ENCODE assay signal across 8 cellular contexts in genomic region chr1:8423702-8424538, GRCh38.
DNase-seq lines count a peak whose midpoint lies in the region; ATAC-seq and TF ChIP-seq lines count a peak whose summit lies in the region.

No MANE protein-coding gene starts in this region.

- CTCF ChIA-PET in CD4-positive, alpha-beta T cell (lab: Charles Lee): interaction anchor here (0.6 to 0.9 kb wide), 2 partner anchors 15 kb away, joined by 3 read pairs; no protein-coding TSS in a partner anchor
- CTCF ChIA-PET in HEK293T (lab: Yijun Ruan, JAX): interaction anchor here (1.6 to 2.7 kb wide), 2 partner anchors 15 kb away, joined by 6 to 8 read pairs; no protein-coding TSS in a partner anchor

- H3K4me3 ChIP-seq in fibroblast of lung (replicated peaks in 1 of 4; ENCODE audit: control extremely low read depth in 1 of 4, insufficient read depth in 1 of 4, low read depth in 3 of 4, low read length in 4 of 4) (peak overlapping the region; percentile 47 to 93 (median 70)), testis (peak overlapping the region; percentile 70 to 84)

- intact Hi-C loops in CD4-positive, alpha-beta T cell (cut with DNase I, micrococcal nuclease): loop anchor here (2.0 to 10.0 kb wide), 7 partner anchors 42 to 391 kb away; partner anchors contain the start of gene RERE (in 1 of the 2)
- intact Hi-C loops in testis (cut with DNase I; ENCODE audit: low total_unique reads): no loop called here

- peak; percentile 54 for ATAC-seq in CD4-positive, alpha-beta T cell (ENCODE audit: poor library complexity)
- ATAC-seq in activated T-cell treated with anti-CD3 and anti-CD28 coated beads, Interleukin-2, amount 50 U/mL, for 72 hours (replicated peaks in 1 of 2): peak; percentile 64 to 68

- H3K27me3 Mint-ChIP-seq in CD4-positive, alpha-beta T cell: no peaks in the 10 kb centered on the region
- no peaks in the 10 kb centered on the region for H3K27me3 Mint-ChIP-seq in activated T-cell treated with anti-CD3 and anti-CD28 coated beads, Interleukin-2, amount 50 U/mL, for 72 hours (ENCODE audit: low read depth)
- no peaks in the 10 kb centered on the region for H3K27me3 Mint-ChIP-seq in nephron (ENCODE audit: low read depth)

- peaks cover 44% of the 10 kb centered on the region for H3K79me2 ChIP-seq in fibroblast of lung (ENCODE audit: control insufficient read depth, insufficient read depth, low read length)

- POLR2A ChIA-PET in CD4-positive, alpha-beta T cell (lab: Charles Lee): interaction anchor here (0.6 to 3.2 kb wide), 15 partner anchors 9 to 455 kb away, joined by 3 to 39 read pairs (median 5); partner anchors contain the start of gene ENO1
- POLR2A ChIA-PET in HEK293T (lab: Yijun Ruan, JAX): interaction anchor here (1.5 kb wide), 1 partner anchor 16 kb away, joined by 5 read pairs; no protein-coding TSS in a partner anchor

- peak overlapping the region; percentile 92 for H3K9ac ChIP-seq in fibroblast of lung (ENCODE audit: insufficient read depth, low read length)

- H3K36me3 ChIP-seq in fibroblast of lung (ENCODE audit: control insufficient read depth, insufficient read depth, low read length): no peaks in the 10 kb centered on the region
- H3K36me3 ChIP-seq in testis (ENCODE audit: low read depth, missing control alignments): no peaks in the 10 kb centered on the region

- H3K27ac ChIP-seq in CD4-positive, alpha-beta T cell (ENCODE audit: low read depth, low read length): peak overlapping the region; percentile 87
- H3K27ac ChIP-seq in fibroblast of lung (ENCODE audit: insufficient read depth, low read length) (peak overlapping the region; percentile 88), testis (peak overlapping the region; percentile 99 to 100)

- peak overlapping the region; percentile 55 for H3K4me2 ChIP-seq in fibroblast of lung (ENCODE audit: extremely low read depth, insufficient read depth, low read length)

- 0 to 1% methylated on average over 10 to 38 of the region's 78 CpGs for WGBS in testis, 2 donors

- H3K9me3 ChIP-seq in CD4-positive, alpha-beta T cell (ENCODE audit: control insufficient read depth, low read length): no peaks in the 10 kb centered on the region
- H3K9me3 ChIP-seq in fibroblast of lung (ENCODE audit: control insufficient read depth, insufficient read depth, low read depth, low read length) (no peaks in the 10 kb centered on the region), testis (no peaks in the 10 kb centered on the region)

- peak overlapping the region; percentile 96 for H3K27ac Mint-ChIP-seq in CD4-positive, alpha-beta T cell
- peak overlapping the region; percentile 98 for H3K27ac Mint-ChIP-seq in activated T-cell treated with anti-CD3 and anti-CD28 coated beads, Interleukin-2, amount 50 U/mL, for 72 hours
- H3K27ac Mint-ChIP-seq in nephron: peak overlapping the region; percentile 94 to 98 (median 97)

- peak overlapping the region; percentile 97 for H3K4me3 Mint-ChIP-seq in CD4-positive, alpha-beta T cell
- H3K4me3 Mint-ChIP-seq in activated T-cell treated with anti-CD3 and anti-CD28 coated beads, Interleukin-2, amount 50 U/mL, for 72 hours: peak overlapping the region; percentile 94 to 97
- H3K4me3 Mint-ChIP-seq in nephron: peak overlapping the region; percentile 90 to 92 (median 92)

- TF ChIP-seq POLR2A in testis (IDR thresholded peaks at IDR 0.05): no peak

- peaks cover 9% of the 10 kb centered on the region for H3K36me3 Mint-ChIP-seq in CD4-positive, alpha-beta T cell (ENCODE audit: low read depth)
- peaks cover 0 to 14% of the 10 kb centered on the region in 2 donors for H3K36me3 Mint-ChIP-seq in activated T-cell treated with anti-CD3 and anti-CD28 coated beads, Interleukin-2, amount 50 U/mL, for 72 hours (ENCODE audit: insufficient read depth in 2 of 2)
- H3K36me3 Mint-ChIP-seq in nephron (ENCODE audit: low read depth): peaks cover 5% of the 10 kb centered on the region

- no peaks in the 10 kb centered on the region for H4K20me1 ChIP-seq in fibroblast of lung (ENCODE audit: control insufficient read depth, extremely low read depth, insufficient read depth, low read length)

- H3K9me3 Mint-ChIP-seq in CD4-positive, alpha-beta T cell: no peaks in the 10 kb centered on the region
- no peaks in the 10 kb centered on the region for H3K9me3 Mint-ChIP-seq in activated T-cell treated with anti-CD3 and anti-CD28 coated beads, Interleukin-2, amount 50 U/mL, for 72 hours
- no peaks in the 10 kb centered on the region for H3K9me3 Mint-ChIP-seq in nephron

- H3K4me1 ChIP-seq in fibroblast of lung (ENCODE audit: control insufficient read depth, extremely low read depth, insufficient read depth, low read length) (peaks cover 9% of the 10 kb centered on the region), testis (peaks cover 42% of the 10 kb centered on the region)

- H2AFZ ChIP-seq in fibroblast of lung (ENCODE audit: low read length): no peak overlapping the region

- no peaks in the 10 kb centered on the region for H3K27me3 ChIP-seq in CD4-positive, alpha-beta T cell (ENCODE audit: control insufficient read depth, insufficient read depth, low read length)
- H3K27me3 ChIP-seq in fibroblast of lung (ENCODE audit: control insufficient read depth, insufficient read depth, low read length) (no peaks in the 10 kb centered on the region), testis (no peaks in the 10 kb centered on the region)

- DNase-seq in CD4-positive, alpha-beta T cell: peak in 8 of 10 experiments; percentile 22 to 61 (median 38)
- DNase-seq in HEK293T (ENCODE audit: extremely low spot score): peak; percentile 67
- DNase-seq in OCI-M1 (lab: John Stamatoyannopoulos, UW): peak; percentile 67
- DNase-seq in activated T-cell treated with anti-CD3 and anti-CD28 coated beads, Interleukin-2, amount 50 U/mL, for 72 hours: peak; percentile 55 to 59
- peak; percentile 71 to 78 for DNase-seq in fibroblast of lung (ENCODE audit: low read depth in 2 of 2)
- peak; percentile 51 for DNase-seq in testis
- no peak for DNase-seq in NK-92 (lab: John Stamatoyannopoulos, UW; ENCODE audit: unreplicated experiment)

- peaks cover 45% of the 10 kb centered on the region for H3K4me1 Mint-ChIP-seq in CD4-positive, alpha-beta T cell (ENCODE audit: low read depth)
- H3K4me1 Mint-ChIP-seq in activated T-cell treated with anti-CD3 and anti-CD28 coated beads, Interleukin-2, amount 50 U/mL, for 72 hours (ENCODE audit: low read depth): peaks cover 45% of the 10 kb centered on the region
- H3K4me1 Mint-ChIP-seq in nephron: peaks cover 22% of the 10 kb centered on the region

- TF ChIP-seq CTCF in CD4-positive, alpha-beta T cell (IDR thresholded peaks at IDR 0.05): no peak
- TF ChIP-seq CTCF in fibroblast of lung (conservative IDR thresholded peaks at IDR 0.05 in 1 of 2, IDR thresholded peaks at IDR 0.05 in 1 of 2; ENCODE audit: low read depth in 1 of 2, low read length in 2 of 2) (no peak), nephron (IDR thresholded peaks at IDR 0.05; ENCODE audit: unreplicated experiment in 3 of 3) (no peak), testis (IDR thresholded peaks at IDR 0.05) (peak in 1 of 3 experiments; percentile 4)

TF ChIP-seq in HEK293T, 16 proteins besides CTCF, POLR2A, EP300 and RAD21:
- no peak for TF ChIP-seq BHLHE40 (IDR thresholded peaks at IDR 0.05; ENCODE audit: borderline replicate concordance)
- peak; percentile 95 for TF ChIP-seq PKNOX1 (IDR thresholded peaks at IDR 0.05)
